ENCODE assay signal across 8 cellular contexts in the genomic region with DNA sequence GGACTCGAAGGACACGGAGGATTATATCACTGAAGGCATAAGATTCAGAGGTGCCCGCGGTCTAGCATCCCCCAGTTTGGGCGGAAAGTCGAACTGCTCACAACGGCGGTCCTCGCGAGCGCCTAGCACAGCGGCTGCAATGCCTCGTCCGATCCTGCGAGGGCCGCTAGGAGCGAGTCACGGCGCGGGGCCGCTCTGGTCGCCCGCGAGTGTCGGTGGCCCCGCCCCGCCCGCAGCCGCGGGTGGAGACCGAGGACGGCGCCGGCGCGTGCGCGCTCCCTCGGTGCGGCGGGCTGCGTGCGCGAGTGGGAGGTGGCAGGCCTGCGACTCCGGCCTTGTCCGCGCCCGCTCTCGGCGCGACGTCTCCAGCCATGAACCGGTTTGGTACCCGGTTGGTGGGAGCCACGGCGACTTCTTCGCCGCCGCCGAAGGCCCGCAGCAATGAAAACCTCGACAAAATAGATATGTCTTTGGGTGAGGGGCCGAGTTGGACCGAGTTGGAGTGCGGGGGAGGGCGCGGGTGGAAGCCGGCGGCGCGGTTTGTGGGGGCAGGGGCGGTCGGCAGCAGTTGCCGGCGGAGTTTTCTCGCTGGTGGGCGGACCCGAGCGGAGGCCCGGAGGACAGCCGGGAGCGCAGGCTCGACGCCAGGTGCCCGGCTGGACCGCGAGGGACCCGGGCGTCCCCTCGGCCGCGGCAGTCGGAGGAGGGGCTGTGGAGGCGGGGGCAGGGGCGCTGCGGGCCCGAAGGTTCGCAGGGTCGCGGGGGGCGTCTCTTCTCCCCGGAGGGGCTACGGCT. TPM values are rescaled to one million over a fixed set of nuclear protein-coding genes. Genes with fewer than 3 reads are reported as not detected.
DNase-seq lines count a peak whose midpoint lies in the region; ATAC-seq and TF ChIP-seq lines count a peak whose summit lies in the region.

A gene with protein sequence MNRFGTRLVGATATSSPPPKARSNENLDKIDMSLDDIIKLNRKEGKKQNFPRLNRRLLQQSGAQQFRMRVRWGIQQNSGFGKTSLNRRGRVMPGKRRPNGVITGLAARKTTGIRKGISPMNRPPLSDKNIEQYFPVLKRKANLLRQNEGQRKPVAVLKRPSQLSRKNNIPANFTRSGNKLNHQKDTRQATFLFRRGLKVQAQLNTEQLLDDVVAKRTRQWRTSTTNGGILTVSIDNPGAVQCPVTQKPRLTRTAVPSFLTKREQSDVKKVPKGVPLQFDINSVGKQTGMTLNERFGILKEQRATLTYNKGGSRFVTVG (plus strand): TSS at position 283 of the 795 bp plus-strand sequence. CDS start 89 bp downstream, at position 372.

- H3K27me3 Mint-ChIP-seq in naive thymus-derived CD8-positive, alpha-beta T cell = no peaks in the 10 kb centered on the region
- H3K27me3 Mint-ChIP-seq in stimulated activated naive B cell treated with anti-CD40 and anti-IgM and Interleukin-4, amounts not matched to agents 10 μg/mL and 1 μg/mL and 100 μg/mL, for 72 hours = no peaks in the 10 kb centered on the region

- H2AFZ ChIP-seq in fibroblast of lung (ENCODE audit: low read length) = peak within 1 kb of the TSS; percentile 89

- H3K27me3 ChIP-seq in DOHH2 (ENCODE audit: control insufficient read depth, low read length) (no peaks in the 10 kb centered on the region), fibroblast of lung (ENCODE audit: control insufficient read depth, insufficient read depth, low read length) (no peaks in the 10 kb centered on the region)

- H3K36me3 ChIP-seq in DOHH2 (ENCODE audit: control insufficient read depth, low read length) (peaks cover 14% of the 10 kb centered on the region), fibroblast of lung (ENCODE audit: control insufficient read depth, insufficient read depth, low read length) (no peaks in the 10 kb centered on the region)

- POLR2A ChIA-PET in naive thymus-derived CD8-positive, alpha-beta T cell (lab: Charles Lee) = interaction anchor here (0.8 to 3.0 kb wide), 9 partner anchors 12 to 194 kb away, joined by 3 to 26 read pairs (median 6); a partner anchor contains a TSS

- no peaks in the 10 kb centered on the region for H3K9me3 ChIP-seq in DOHH2 (ENCODE audit: control insufficient read depth, insufficient read depth, low read length)
- no peaks in the 10 kb centered on the region for H3K9me3 ChIP-seq in fibroblast of lung (ENCODE audit: control insufficient read depth, insufficient read depth, low read depth, low read length)

- peak; percentile 77 for ATAC-seq in GM21825 (IDR thresholded peaks at IDR 0.05; ENCODE audit: unreplicated experiment)
- ATAC-seq in naive thymus-derived CD8-positive, alpha-beta T cell = peak; percentile 79 to 83
- peak; percentile 88 to 90 for ATAC-seq in stimulated activated naive B cell treated with anti-CD40 and anti-IgM and Interleukin-4, amounts not matched to agents 10 μg/mL and 1 μg/mL and 100 μg/mL, for 72 hours (replicated peaks)

- H3K4me1 ChIP-seq in DOHH2 (ENCODE audit: control insufficient read depth, low read length) = peaks cover 54% of the 10 kb centered on the region
- H3K4me1 ChIP-seq in fibroblast of lung (ENCODE audit: control insufficient read depth, extremely low read depth, insufficient read depth, low read length) = peaks cover 7% of the 10 kb centered on the region

- H3K79me2 ChIP-seq in DOHH2 (ENCODE audit: control insufficient read depth, low read length) (peaks cover 50% of the 10 kb centered on the region), fibroblast of lung (ENCODE audit: control insufficient read depth, insufficient read depth, low read length) (peaks cover 43% of the 10 kb centered on the region)

- H3K27ac ChIP-seq in DOHH2 (ENCODE audit: low read depth, low read length) (peak within 1 kb of the TSS; percentile 74), fibroblast of lung (ENCODE audit: insufficient read depth, low read length) (peak within 1 kb of the TSS; percentile 82)

- H3K4me3 Mint-ChIP-seq in naive thymus-derived CD8-positive, alpha-beta T cell = peak within 1 kb of the TSS; percentile 88 to 100 (median 98)
- H3K4me3 Mint-ChIP-seq in stimulated activated naive B cell treated with anti-CD40 and anti-IgM and Interleukin-4, amounts not matched to agents 10 μg/mL and 1 μg/mL and 100 μg/mL, for 72 hours = peak within 1 kb of the TSS; percentile 92 to 97

- DNase-seq in LHCN-M2 (ENCODE audit: low read depth) = peak; percentile 87
- peak; percentile 96 for DNase-seq in RPMI8226
- DNase-seq in activated T-helper 1 cell treated with anti-CD3 and anti-CD28 coated beads, Interleukin-2, amount 50 U/mL, for 16 hours (ENCODE audit: low read depth in 1 of 2, low spot score in 1 of 2) = peak; percentile 73 to 83
- DNase-seq in fibroblast of lung (ENCODE audit: low read depth in 2 of 2) = peak; percentile 83 to 86
- peak; percentile 81 to 90 (median 86) for DNase-seq in naive thymus-derived CD8-positive, alpha-beta T cell
- peak; percentile 92 for DNase-seq in stimulated activated naive B cell treated with anti-CD40 and anti-IgM and Interleukin-4, amounts not matched to agents 10 μg/mL and 1 μg/mL and 100 μg/mL, for 72 hours

- no peaks in the 10 kb centered on the region for H3K9me3 Mint-ChIP-seq in naive thymus-derived CD8-positive, alpha-beta T cell
- no peaks in the 10 kb centered on the region for H3K9me3 Mint-ChIP-seq in stimulated activated naive B cell treated with anti-CD40 and anti-IgM and Interleukin-4, amounts not matched to agents 10 μg/mL and 1 μg/mL and 100 μg/mL, for 72 hours

- peaks cover 12% of the 10 kb centered on the region for H4K20me1 ChIP-seq in DOHH2 (ENCODE audit: control insufficient read depth, insufficient read depth, low read depth, low read length)
- no peaks in the 10 kb centered on the region for H4K20me1 ChIP-seq in fibroblast of lung (ENCODE audit: control insufficient read depth, extremely low read depth, insufficient read depth, low read length)

- H3F3A ChIP-seq in DOHH2 (ENCODE audit: control insufficient read depth, insufficient read depth) = peaks cover 17% of the 10 kb centered on the region

- H3K9ac ChIP-seq in fibroblast of lung (ENCODE audit: insufficient read depth, low read length) = peak within 1 kb of the TSS; percentile 81

- peak within 1 kb of the TSS; percentile 96 to 100 (median 98) for H3K27ac Mint-ChIP-seq in naive thymus-derived CD8-positive, alpha-beta T cell
- H3K27ac Mint-ChIP-seq in stimulated activated naive B cell treated with anti-CD40 and anti-IgM and Interleukin-4, amounts not matched to agents 10 μg/mL and 1 μg/mL and 100 μg/mL, for 72 hours = peak within 1 kb of the TSS; percentile 99

- H3K4me3 ChIP-seq in DOHH2 (ENCODE audit: low read length) (peak within 1 kb of the TSS; percentile 86), fibroblast of lung (replicated peaks in 1 of 4; ENCODE audit: control extremely low read depth in 1 of 4, insufficient read depth in 1 of 4, low read depth in 3 of 4, low read length in 4 of 4) (peak within 1 kb of the TSS; percentile 65 to 95 (median 88))

- H3K4me2 ChIP-seq in DOHH2 (ENCODE audit: low read length) (peak within 1 kb of the TSS; percentile 82), fibroblast of lung (ENCODE audit: extremely low read depth, insufficient read depth, low read length) (peak within 1 kb of the TSS; percentile 89)

- peaks cover 26 to 58% (median 49%) of the 10 kb centered on the region in 4 donors for H3K4me1 Mint-ChIP-seq in naive thymus-derived CD8-positive, alpha-beta T cell
- H3K4me1 Mint-ChIP-seq in stimulated activated naive B cell treated with anti-CD40 and anti-IgM and Interleukin-4, amounts not matched to agents 10 μg/mL and 1 μg/mL and 100 μg/mL, for 72 hours = peaks cover 25 to 47% of the 10 kb centered on the region in 2 donors

- TF ChIP-seq CTCF in DOHH2 (IDR thresholded peaks at IDR 0.05; ENCODE audit: low read depth, low read length, poor library complexity, severe bottlenecking) (peak; percentile 61), fibroblast of lung (conservative IDR thresholded peaks at IDR 0.05 in 1 of 2, IDR thresholded peaks at IDR 0.05 in 1 of 2; ENCODE audit: low read depth in 1 of 2, low read length in 2 of 2) (peak; percentile 8 to 31)

- no peaks in the 10 kb centered on the region for H3K9me2 ChIP-seq in DOHH2 (replicated peaks; ENCODE audit: control insufficient read depth, low read length)

- H3K36me3 Mint-ChIP-seq in naive thymus-derived CD8-positive, alpha-beta T cell = peaks cover 0 to 3% (median 0%) of the 10 kb centered on the region in 3 donors
- H3K36me3 Mint-ChIP-seq in stimulated activated naive B cell treated with anti-CD40 and anti-IgM and Interleukin-4, amounts not matched to agents 10 μg/mL and 1 μg/mL and 100 μg/mL, for 72 hours = peaks cover 7 to 23% of the 10 kb centered on the region in 2 donors

RNA-seq across cellular contexts. Expression of the gene that starts here (rescaled TPM):
- total RNA-seq in LHCN-M2 (2014; rRNA removed) (46.9 and 60.0 TPM in 2 replicates), fibroblast of lung (32.6 and 44.3 TPM in 2 replicates)
- 22.6 TPM for polyA plus RNA-seq in LHCN-M2 (2012)
- 38.9 and 63.4 TPM in 2 replicates for polyA plus RNA-seq in fibroblast of lung
- polyA plus RNA-seq in fibroblast of lung (2012) = 40.6 and 52.5 TPM in 2 replicates
- 6.1 and 6.2 TPM in 2 replicates for polyA minus RNA-seq in fibroblast of lung (ENCODE audit: low replicate concordance)
- 10 to 100 TPM; 66.4 to 70.2 TPM for total RNA-seq in naive thymus-derived CD8-positive, alpha-beta T cell
- polyA plus RNA-seq in naive thymus-derived CD8-positive, alpha-beta T cell = 100 to 1,000 TPM in 1 of 3 donors, 10 to 100 TPM in 2; 93.5 to 123 (median 93.7) TPM

Comparison
In these comparisons a context has a peak if more than half of its experiments do, and no peak if none do; other contexts are left out.
1. Peak in every context shown above with its lines: DNase-seq, ATAC-seq, H3K4me3 ChIP-seq and H3K27ac ChIP-seq.